ENCODE assay signal across 13 cellular contexts in genomic region chr1:12113433-12114339, GRCh38. TPM values are rescaled to one million over a fixed set of nuclear protein-coding genes. Genes with fewer than 3 reads are reported as not detected.
DNase-seq lines count a peak whose midpoint lies in the region; ATAC-seq and TF ChIP-seq lines count a peak whose summit lies in the region.
"Had no signal": no experiment of that assay in that cellular context is flagged by ENCODE, and none has a peak within 500 bp of the region (broad histone marks: within the 10 kb centered on the region; RNA-seq: fewer than 3 reads in every experiment).

No MANE protein-coding gene starts in this region.

- no peak for TF ChIP-seq CTCF in cardiac fibroblast (IDR thresholded peaks at IDR 0.05; ENCODE audit: low read depth, low read length)
- no peak for TF ChIP-seq CTCF in tibial nerve (IDR thresholded peaks at IDR 0.05)

- TF ChIP-seq POLR2A in tibial nerve (IDR thresholded peaks at IDR 0.05), result no peak

- peaks cover 19% of the 10 kb centered on the region for H3K4me1 Mint-ChIP-seq in activated CD4-positive, alpha-beta memory T cell treated with anti-CD3 and anti-CD28 coated beads, Interleukin-2, amount 10 ng/mL, durations not matched to agents 7 days and 5 days
- peaks cover 5% of the 10 kb centered on the region for H3K4me1 Mint-ChIP-seq in activated CD4-positive, alpha-beta memory T cell treated with anti-CD3 and anti-CD28 coated beads for 36 hours (ENCODE audit: low read depth)
- H3K4me1 Mint-ChIP-seq in stimulated activated naive B cell treated with anti-CD40 and anti-IgM and Interleukin-4, amounts not matched to agents 10 μg/mL and 1 μg/mL and 100 μg/mL, for 72 hours, result peaks cover 7 to 8% of the 10 kb centered on the region in 2 donors

- H3K4me3 ChIP-seq in cardiac fibroblast (replicated peaks in 1 of 2; ENCODE audit: low read depth in 2 of 2, low read length in 2 of 2) (no peak overlapping the region), tibial nerve (no peak overlapping the region)
- H3K4me3 ChIP-seq: BLaER1 treated with 17β-estradiol and CSF1 and Interleukin-3, amounts not matched to agents 10 nM and 100 nM; body of pancreas; SJSA1 had no signal

- intact Hi-C loops in activated CD4-positive, alpha-beta memory T cell treated with anti-CD3 and anti-CD28 coated beads for 36 hours (cut with micrococcal nuclease), result no loop called here

- H3K27ac Mint-ChIP-seq in activated CD4-positive, alpha-beta memory T cell treated with anti-CD3 and anti-CD28 coated beads, Interleukin-2, amount 10 ng/mL, durations not matched to agents 7 days and 5 days, result peak overlapping the region; percentile 51
- no peak overlapping the region for H3K27ac Mint-ChIP-seq in activated CD4-positive, alpha-beta memory T cell treated with anti-CD3 and anti-CD28 coated beads for 36 hours
- H3K27ac Mint-ChIP-seq in stimulated activated naive B cell treated with anti-CD40 and anti-IgM and Interleukin-4, amounts not matched to agents 10 μg/mL and 1 μg/mL and 100 μg/mL, for 72 hours, result peak overlapping the region; percentile 62

- H3K4me1 ChIP-seq in tibial nerve, result peaks cover 0 to 17% (median 8%) of the 10 kb centered on the region in 4 donors
- H3K4me1 ChIP-seq: body of pancreas had no signal

- no peak overlapping the region for H3K27ac ChIP-seq in tibial nerve
- H3K27ac ChIP-seq: BLaER1 treated with 17β-estradiol and CSF1 and Interleukin-3, amounts not matched to agents 10 nM and 100 nM; body of pancreas; SJSA1 had no signal

- no peaks in the 10 kb centered on the region for H3K9me3 ChIP-seq in tibial nerve
- H3K9me3 ChIP-seq: BLaER1 treated with 17β-estradiol and CSF1 and Interleukin-3, amounts not matched to agents 10 nM and 100 nM; body of pancreas; SJSA1 had no signal

- no peak for DNase-seq in activated CD4-positive, alpha-beta memory T cell treated with anti-CD3 and anti-CD28 coated beads, Interleukin-2, amount 10 ng/mL, durations not matched to agents 7 days and 5 days
- no peak for DNase-seq in activated CD4-positive, alpha-beta memory T cell treated with anti-CD3 and anti-CD28 coated beads for 36 hours
- DNase-seq in NCI-H2196 treated with DMSO at 0.1 percent for 48 hours (lab: John Stamatoyannopoulos, UW; ENCODE audit: unreplicated experiment) (peak; percentile 7), cardiac fibroblast (ENCODE audit: low read depth in 2 of 2) (peak; percentile 72 to 73), hypothalamus (lab: John Stamatoyannopoulos, UW) (no peak), tibial nerve (ENCODE audit: low spot score in 2 of 2) (no peak), T-helper 9 cell (no peak)
- no peak for DNase-seq in stimulated activated naive B cell treated with anti-CD40 and anti-IgM and Interleukin-4, amounts not matched to agents 10 μg/mL and 1 μg/mL and 100 μg/mL, for 72 hours
- DNase-seq: body of pancreas, NCI-H2029 treated with DMSO at 0.1 percent for 48 hours had no signal

- H3K9me3 Mint-ChIP-seq in activated CD4-positive, alpha-beta memory T cell treated with anti-CD3 and anti-CD28 coated beads, Interleukin-2, amount 10 ng/mL, durations not matched to agents 7 days and 5 days, result no peaks in the 10 kb centered on the region
- H3K9me3 Mint-ChIP-seq in activated CD4-positive, alpha-beta memory T cell treated with anti-CD3 and anti-CD28 coated beads for 36 hours, result no peaks in the 10 kb centered on the region
- H3K9me3 Mint-ChIP-seq in stimulated activated naive B cell treated with anti-CD40 and anti-IgM and Interleukin-4, amounts not matched to agents 10 μg/mL and 1 μg/mL and 100 μg/mL, for 72 hours, result no peaks in the 10 kb centered on the region

- no peaks in the 10 kb centered on the region for H3K36me3 ChIP-seq in tibial nerve
- H3K36me3 ChIP-seq: SJSA1 had no signal

- 65 to 70% methylated on average over 7 of the region's 7 CpGs for WGBS in tibial nerve, 2 donors

- H3K27me3 Mint-ChIP-seq in activated CD4-positive, alpha-beta memory T cell treated with anti-CD3 and anti-CD28 coated beads, Interleukin-2, amount 10 ng/mL, durations not matched to agents 7 days and 5 days, result no peaks in the 10 kb centered on the region
- H3K27me3 Mint-ChIP-seq in activated CD4-positive, alpha-beta memory T cell treated with anti-CD3 and anti-CD28 coated beads for 36 hours, result no peaks in the 10 kb centered on the region
- no peaks in the 10 kb centered on the region for H3K27me3 Mint-ChIP-seq in stimulated activated naive B cell treated with anti-CD40 and anti-IgM and Interleukin-4, amounts not matched to agents 10 μg/mL and 1 μg/mL and 100 μg/mL, for 72 hours

- H3K36me3 Mint-ChIP-seq in activated CD4-positive, alpha-beta memory T cell treated with anti-CD3 and anti-CD28 coated beads, Interleukin-2, amount 10 ng/mL, durations not matched to agents 7 days and 5 days (ENCODE audit: low read depth), result peaks cover 30% of the 10 kb centered on the region
- peaks cover 39% of the 10 kb centered on the region for H3K36me3 Mint-ChIP-seq in activated CD4-positive, alpha-beta memory T cell treated with anti-CD3 and anti-CD28 coated beads for 36 hours
- H3K36me3 Mint-ChIP-seq in stimulated activated naive B cell treated with anti-CD40 and anti-IgM and Interleukin-4, amounts not matched to agents 10 μg/mL and 1 μg/mL and 100 μg/mL, for 72 hours, result peaks cover 0 to 14% of the 10 kb centered on the region in 2 donors

- H3K4me3 Mint-ChIP-seq in activated CD4-positive, alpha-beta memory T cell treated with anti-CD3 and anti-CD28 coated beads, Interleukin-2, amount 10 ng/mL, durations not matched to agents 7 days and 5 days, result no peak overlapping the region
- H3K4me3 Mint-ChIP-seq in activated CD4-positive, alpha-beta memory T cell treated with anti-CD3 and anti-CD28 coated beads for 36 hours, result no peak overlapping the region
- H3K4me3 Mint-ChIP-seq in stimulated activated naive B cell treated with anti-CD40 and anti-IgM and Interleukin-4, amounts not matched to agents 10 μg/mL and 1 μg/mL and 100 μg/mL, for 72 hours, result no peak overlapping the region

- no peak for TF ChIP-seq EP300 in tibial nerve (IDR thresholded peaks at IDR 0.05)

- H3K27me3 ChIP-seq in tibial nerve, result no peaks in the 10 kb centered on the region
- H3K27me3 ChIP-seq: BLaER1 treated with 17β-estradiol and CSF1 and Interleukin-3, amounts not matched to agents 10 nM and 100 nM; body of pancreas; SJSA1 had no signal

- CTCF ChIA-PET in activated CD4-positive, alpha-beta memory T cell treated with anti-CD3 and anti-CD28 coated beads, Interleukin-2, amount 10 ng/mL, durations not matched to agents 7 days and 5 days (lab: Charles Lee), result interaction anchor here (0.9 to 2.2 kb wide), 2 partner anchors 9 to 11 kb away, joined by 3 to 11 read pairs; no protein-coding TSS in a partner anchor
- CTCF ChIA-PET in activated CD4-positive, alpha-beta memory T cell treated with anti-CD3 and anti-CD28 coated beads for 36 hours (lab: Charles Lee), result interaction anchor here (0.5 to 1.7 kb wide), 4 partner anchors 10 to 205 kb away, joined by 3 to 14 read pairs (median 4); no protein-coding TSS in a partner anchor

- POLR2A ChIA-PET in activated CD4-positive, alpha-beta memory T cell treated with anti-CD3 and anti-CD28 coated beads, Interleukin-2, amount 10 ng/mL, durations not matched to agents 7 days and 5 days (lab: Charles Lee), result interaction anchor here (0.6 to 1.2 kb wide), 3 partner anchors 89 to 206 kb away, joined by 3 read pairs; partner anchors contain the start of gene MIIP
- POLR2A ChIA-PET in activated CD4-positive, alpha-beta memory T cell treated with anti-CD3 and anti-CD28 coated beads for 36 hours (lab: Charles Lee), result interaction anchor here (1.0 kb wide), 1 partner anchor 11 kb away, joined by 3 read pairs; no protein-coding TSS in a partner anchor

- peak; percentile 50 to 56 for ATAC-seq in stimulated activated naive B cell treated with anti-CD40 and anti-IgM and Interleukin-4, amounts not matched to agents 10 μg/mL and 1 μg/mL and 100 μg/mL, for 72 hours (replicated peaks)
- ATAC-seq: body of pancreas had no signal

RNA-seq across cellular contexts. Expression of gene TNFRSF8, which starts 50.6 kb away (rescaled TPM):
- 10 to 100 TPM; 32.9 to 34.3 TPM for total RNA-seq in activated CD4-positive, alpha-beta memory T cell treated with anti-CD3 and anti-CD28 coated beads, Interleukin-2, amount 10 ng/mL, durations not matched to agents 7 days and 5 days
- total RNA-seq in activated CD4-positive, alpha-beta memory T cell treated with anti-CD3 and anti-CD28 coated beads for 36 hours, result 10 to 100 TPM; 31.1 to 33.2 TPM
- total RNA-seq in tibial nerve, result 1 to 10 TPM in 2 of 4 donors, under 1 TPM in 1, not detected in 1; 0.84 to 4.9 (median 1.8) TPM
- total RNA-seq: body of pancreas, osteocyte, SJSA1 had no signal

RNA-seq across cellular contexts. Expression of gene TNFRSF1B, which starts 53.1 kb away (rescaled TPM):
- total RNA-seq in activated CD4-positive, alpha-beta memory T cell treated with anti-CD3 and anti-CD28 coated beads, Interleukin-2, amount 10 ng/mL, durations not matched to agents 7 days and 5 days, result 100 to 1,000 TPM; 434 to 447 TPM
- 100 to 1,000 TPM; 201 to 211 TPM for total RNA-seq in activated CD4-positive, alpha-beta memory T cell treated with anti-CD3 and anti-CD28 coated beads for 36 hours
- 10 to 100 TPM; 27.4 to 62.1 (median 43.5) TPM for total RNA-seq in tibial nerve

Comparison
In these comparisons a context has a peak if more than half of its experiments do, and no peak if none do; other contexts are left out.
1. DNase-seq: peak in NCI-H2196 treated with DMSO at 0.1 percent for 48 hours (single experiment) and cardiac fibroblast (2 of 2); none in activated CD4-positive, alpha-beta memory T cell treated with anti-CD3 and anti-CD28 coated beads, Interleukin-2, amount 10 ng/mL, durations not matched to agents 7 days and 5 days (single experiment), activated CD4-positive, alpha-beta memory T cell treated with anti-CD3 and anti-CD28 coated beads for 36 hours (single experiment), stimulated activated naive B cell treated with anti-CD40 and anti-IgM and Interleukin-4, amounts not matched to agents 10 μg/mL and 1 μg/mL and 100 μg/mL, for 72 hours (single experiment), hypothalamus (0 of 51), tibial nerve (0 of 2) and T-helper 9 cell (single experiment).
2. RNA of gene TNFRSF8, which starts 50.6 kb away (total RNA-seq): 32.9 to 34.3 TPM in activated CD4-positive, alpha-beta memory T cell treated with anti-CD3 and anti-CD28 coated beads, Interleukin-2, amount 10 ng/mL, durations not matched to agents 7 days and 5 days and 31.1 to 33.2 TPM in activated CD4-positive, alpha-beta memory T cell treated with anti-CD3 and anti-CD28 coated beads for 36 hours; 0.84 to 4.9 TPM in tibial nerve; every median in the first group is over 4 times any median in the second.